ENCODE assay signal across 2 cellular contexts in the genomic region with DNA sequence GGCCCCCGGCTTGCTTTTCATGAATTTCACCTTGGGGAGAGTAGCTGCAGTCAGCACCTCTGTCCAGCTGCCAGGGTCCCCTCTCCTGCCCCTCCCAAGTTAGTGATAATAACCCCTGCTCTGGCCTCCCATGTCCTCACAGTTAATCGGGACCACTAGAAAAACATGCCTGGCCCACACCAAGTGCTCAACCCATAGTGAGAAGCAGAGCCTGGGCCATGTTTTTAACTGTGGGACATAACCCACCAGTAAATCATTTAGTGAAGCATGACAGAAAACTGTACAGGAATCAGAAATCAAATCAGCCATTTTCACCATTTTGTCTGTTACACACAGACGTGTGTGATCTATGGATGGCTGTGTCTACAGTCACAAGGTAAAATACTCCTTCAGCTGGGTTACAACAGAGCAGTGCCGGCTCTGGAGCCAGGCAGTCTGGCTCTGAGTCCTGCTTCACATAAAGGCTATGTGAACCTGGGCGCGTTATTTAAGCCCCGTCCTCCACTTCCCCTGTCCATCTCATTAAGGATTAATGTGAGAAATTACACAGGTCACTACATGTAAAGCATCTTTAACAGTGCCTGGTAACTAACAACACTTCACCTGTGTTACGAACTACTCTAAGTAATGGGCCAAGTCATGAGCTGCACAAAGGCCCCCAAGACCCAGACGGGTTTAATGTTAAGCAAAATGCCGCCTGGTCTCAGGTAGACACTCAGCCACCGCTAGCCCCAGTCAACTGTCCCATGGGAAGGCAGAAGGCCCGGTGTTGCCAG.
TF ChIP-seq lines count a peak whose summit lies in the region.

No MANE protein-coding gene starts in this region.

TF ChIP-seq in A549, 52 proteins besides CTCF, POLR2A, EP300 and RAD21 (continues in another document):
- TF ChIP-seq, protein P1, sequence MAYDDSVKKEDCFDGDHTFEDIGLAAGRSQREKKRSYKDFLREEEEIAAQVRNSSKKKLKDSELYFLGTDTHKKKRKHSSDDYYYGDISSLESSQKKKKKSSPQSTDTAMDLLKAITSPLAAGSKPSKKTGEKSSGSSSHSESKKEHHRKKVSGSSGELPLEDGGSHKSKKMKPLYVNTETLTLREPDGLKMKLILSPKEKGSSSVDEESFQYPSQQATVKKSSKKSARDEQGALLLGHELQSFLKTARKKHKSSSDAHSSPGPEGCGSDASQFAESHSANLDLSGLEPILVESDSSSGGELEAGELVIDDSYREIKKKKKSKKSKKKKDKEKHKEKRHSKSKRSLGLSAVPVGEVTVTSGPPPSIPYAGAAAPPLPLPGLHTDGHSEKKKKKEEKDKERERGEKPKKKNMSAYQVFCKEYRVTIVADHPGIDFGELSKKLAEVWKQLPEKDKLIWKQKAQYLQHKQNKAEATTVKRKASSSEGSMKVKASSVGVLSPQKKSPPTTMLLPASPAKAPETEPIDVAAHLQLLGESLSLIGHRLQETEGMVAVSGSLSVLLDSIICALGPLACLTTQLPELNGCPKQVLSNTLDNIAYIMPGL (CRISPR knock-in tag; IDR thresholded peaks at IDR 0.05; ENCODE audit: borderline replicate concordance) = no peak
- TF ChIP-seq BCL3 (IDR thresholded peaks at IDR 0.05) (no peak), BHLHE40 (IDR thresholded peaks at IDR 0.05; ENCODE audit: low read depth, low read length) (no peak), JUN (IDR thresholded peaks at IDR 0.05) (peak in 1 of 2 experiments; percentile 42; a peak in 1 of 5 replicates), JUNB (IDR thresholded peaks at IDR 0.05) (no peak), ZNF302 (CRISPR knock-in tag; IDR thresholded peaks at IDR 0.05) (no peak), CBX2 (IDR thresholded peaks at IDR 0.05; ENCODE audit: borderline replicate concordance, low read depth) (no peak), MAX (IDR thresholded peaks at IDR 0.05) (0 out of 2 replicates have a peak, but pooled peaks have one; percentile 17), FOSB (CRISPR knock-in tag; IDR thresholded peaks at IDR 0.05) (peak; percentile 90), CEBPB (IDR thresholded peaks at IDR 0.05) (no peak), CHD2 (IDR thresholded peaks at IDR 0.05; ENCODE audit: low read length, partially characterized antibody) (no peak), PBX3 (IDR thresholded peaks at IDR 0.05) (no peak), HOXA7 (CRISPR knock-in tag; IDR thresholded peaks at IDR 0.05) (peak; percentile 89), HOXB5 (CRISPR knock-in tag; IDR thresholded peaks at IDR 0.05) (no peak), FOSL2 (IDR thresholded peaks at IDR 0.05) (no peak), FOSL2 (CRISPR knock-in tag; IDR thresholded peaks at IDR 0.05) (peak; percentile 7; the same call in 1 of the 2 replicates), NPAS2 (CRISPR knock-in tag; IDR thresholded peaks at IDR 0.05; ENCODE audit: borderline replicate concordance) (no peak), CHD4 (IDR thresholded peaks at IDR 0.05; ENCODE audit: borderline replicate concordance) (no peak), SMC3 (IDR thresholded peaks at IDR 0.05) (no peak), PHF8 (IDR thresholded peaks at IDR 0.05; ENCODE audit: borderline replicate concordance, low read depth) (no peak), TFCP2L1 (CRISPR knock-in tag; IDR thresholded peaks at IDR 0.05) (peak; percentile 89), HDAC2 (IDR thresholded peaks at IDR 0.05) (no peak), SREBF2 (IDR thresholded peaks at IDR 0.05) (no peak), HES2 (IDR thresholded peaks at IDR 0.05) (no peak), ZFP36 (IDR thresholded peaks at IDR 0.05; ENCODE audit: borderline replicate concordance, partially characterized antibody) (no peak)
- TF ChIP-seq, protein P2, sequence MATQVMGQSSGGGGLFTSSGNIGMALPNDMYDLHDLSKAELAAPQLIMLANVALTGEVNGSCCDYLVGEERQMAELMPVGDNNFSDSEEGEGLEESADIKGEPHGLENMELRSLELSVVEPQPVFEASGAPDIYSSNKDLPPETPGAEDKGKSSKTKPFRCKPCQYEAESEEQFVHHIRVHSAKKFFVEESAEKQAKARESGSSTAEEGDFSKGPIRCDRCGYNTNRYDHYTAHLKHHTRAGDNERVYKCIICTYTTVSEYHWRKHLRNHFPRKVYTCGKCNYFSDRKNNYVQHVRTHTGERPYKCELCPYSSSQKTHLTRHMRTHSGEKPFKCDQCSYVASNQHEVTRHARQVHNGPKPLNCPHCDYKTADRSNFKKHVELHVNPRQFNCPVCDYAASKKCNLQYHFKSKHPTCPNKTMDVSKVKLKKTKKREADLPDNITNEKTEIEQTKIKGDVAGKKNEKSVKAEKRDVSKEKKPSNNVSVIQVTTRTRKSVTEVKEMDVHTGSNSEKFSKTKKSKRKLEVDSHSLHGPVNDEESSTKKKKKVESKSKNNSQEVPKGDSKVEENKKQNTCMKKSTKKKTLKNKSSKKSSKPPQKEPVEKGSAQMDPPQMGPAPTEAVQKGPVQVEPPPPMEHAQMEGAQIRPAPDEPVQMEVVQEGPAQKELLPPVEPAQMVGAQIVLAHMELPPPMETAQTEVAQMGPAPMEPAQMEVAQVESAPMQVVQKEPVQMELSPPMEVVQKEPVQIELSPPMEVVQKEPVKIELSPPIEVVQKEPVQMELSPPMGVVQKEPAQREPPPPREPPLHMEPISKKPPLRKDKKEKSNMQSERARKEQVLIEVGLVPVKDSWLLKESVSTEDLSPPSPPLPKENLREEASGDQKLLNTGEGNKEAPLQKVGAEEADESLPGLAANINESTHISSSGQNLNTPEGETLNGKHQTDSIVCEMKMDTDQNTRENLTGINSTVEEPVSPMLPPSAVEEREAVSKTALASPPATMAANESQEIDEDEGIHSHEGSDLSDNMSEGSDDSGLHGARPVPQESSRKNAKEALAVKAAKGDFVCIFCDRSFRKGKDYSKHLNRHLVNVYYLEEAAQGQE (IDR thresholded peaks at IDR 0.05) = no peak

TF ChIP-seq in GM12878, 131 proteins besides CTCF, POLR2A, EP300 and RAD21:
- TF ChIP-seq BCLAF1 (IDR thresholded peaks at IDR 0.05) (no peak), BACH1 (IDR thresholded peaks at IDR 0.05; ENCODE audit: borderline replicate concordance) (peak; percentile 27; the same call in 1 of the 2 replicates), POLR2AphosphoS5 (IDR thresholded peaks at IDR 0.05; ENCODE audit: low read length) (peak; percentile 65), ELK1 (IDR thresholded peaks at IDR 0.05; ENCODE audit: low read depth, low read length) (no peak), NFIC (IDR thresholded peaks at IDR 0.05; ENCODE audit: low read depth, low read length) (no peak), SMAD5 (IDR thresholded peaks at IDR 0.05; ENCODE audit: low read depth) (0 out of 2 replicates have a peak, but pooled peaks have one; percentile 2), KLF5 (IDR thresholded peaks at IDR 0.05; ENCODE audit: partially characterized antibody) (no peak)
